ENCODE assay signal across 15 cellular contexts in the genomic region with DNA sequence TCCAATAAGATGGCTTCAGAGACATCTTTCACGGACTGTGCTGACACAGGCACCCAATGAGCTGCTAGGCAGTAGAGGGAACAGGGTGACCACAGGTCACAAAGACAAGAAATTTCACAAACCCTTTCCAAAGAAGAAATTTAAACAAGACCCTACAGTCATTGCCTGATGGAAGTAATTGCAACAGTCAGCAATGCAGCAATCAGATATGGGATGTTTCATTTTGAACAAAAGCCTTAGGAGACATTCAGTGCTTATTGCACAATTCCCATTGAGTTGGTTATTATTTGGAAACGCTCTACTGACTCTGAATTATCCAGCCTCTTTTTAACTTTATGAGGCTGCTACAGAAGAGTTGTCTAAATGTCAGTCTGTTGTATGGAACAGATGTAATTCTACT.
DNase-seq lines count a peak whose midpoint lies in the region; ATAC-seq and TF ChIP-seq lines count a peak whose summit lies in the region.
"Had no signal": no experiment of that assay in that cellular context is flagged by ENCODE, and none has a peak within 500 bp of the region (broad histone marks: within the 10 kb centered on the region; RNA-seq: fewer than 3 reads in every experiment).

No MANE protein-coding gene starts in this region.

- no peak overlapping the region for H2AFZ ChIP-seq in ACC112 (ENCODE audit: low read length, unreplicated experiment)

- H3K36me3 ChIP-seq in ACC112 (ENCODE audit: insufficient read depth, low read length) = peaks cover 7% of the 10 kb centered on the region

- H3K4me3 ChIP-seq in ACC112 (ENCODE audit: low read depth, low read length) (no peak overlapping the region), fibroblast of pulmonary artery (replicated peaks; ENCODE audit: low read depth, low read length) (no peak overlapping the region), coronary artery (no peak overlapping the region)
- H3K4me3 ChIP-seq: adrenal gland, heart right ventricle had no signal

- H3K27ac ChIP-seq in ACC112 (ENCODE audit: low read depth, low read length) = peak overlapping the region; percentile 69
- no peak overlapping the region for H3K27ac ChIP-seq in coronary artery
- H3K27ac ChIP-seq: adrenal gland, C4-2B had no signal

- no peaks in the 10 kb centered on the region for H3K27me3 ChIP-seq in ACC112 (ENCODE audit: insufficient read depth, low read length)
- H3K27me3 ChIP-seq: adrenal gland, heart right ventricle had no signal

- TF ChIP-seq CTCF in fibroblast of pulmonary artery (IDR thresholded peaks at IDR 0.05; ENCODE audit: low read length, missing control alignments) = no peak
- TF ChIP-seq CTCF in coronary artery (IDR thresholded peaks at IDR 0.05) = no peak

- ATAC-seq in HG02973 (IDR thresholded peaks at IDR 0.05; ENCODE audit: unreplicated experiment) (no peak), HG03280 (IDR thresholded peaks at IDR 0.05; ENCODE audit: unreplicated experiment) (no peak)
- ATAC-seq: WTC11 had no signal

- H3K4me1 ChIP-seq in ACC112 (ENCODE audit: control insufficient read depth, insufficient read depth, low read length, unreplicated experiment) = peaks cover 25% of the 10 kb centered on the region

- H3K79me2 ChIP-seq in ACC112 (ENCODE audit: control insufficient read depth, insufficient read depth, low read length, unreplicated experiment) = no peaks in the 10 kb centered on the region

- DNase-seq in GM04503 (ENCODE audit: low read depth) = peak; percentile 38
- peak; percentile 36 for DNase-seq in NOMO-1 treated with DMSO at 0.1 percent for 48 hours (lab: John Stamatoyannopoulos, UW; ENCODE audit: unreplicated experiment)
- peak; percentile 85 for DNase-seq in fibroblast of pulmonary artery (ENCODE audit: low read depth)
- DNase-seq in coronary artery (ENCODE audit: low spot score) = no peak
- no peak for DNase-seq in NCI-H82 treated with DMSO at 0.1 percent for 48 hours (lab: John Stamatoyannopoulos, UW; ENCODE audit: unreplicated experiment)
- DNase-seq: activated T-cell treated with anti-CD3 and anti-CD28 coated beads for 4 hours, adrenal gland, heart right ventricle, mammary epithelial cell, nucleus accumbens had no signal

Comparison
In these comparisons a context has a peak if more than half of its experiments do, and no peak if none do; other contexts are left out.
1. DNase-seq: peak in GM04503 (single experiment), NOMO-1 treated with DMSO at 0.1 percent for 48 hours (single experiment) and fibroblast of pulmonary artery (single experiment); none in coronary artery (single experiment) and NCI-H82 treated with DMSO at 0.1 percent for 48 hours (single experiment).